ENCODE assay signal across 10 cellular contexts in the genomic region with DNA sequence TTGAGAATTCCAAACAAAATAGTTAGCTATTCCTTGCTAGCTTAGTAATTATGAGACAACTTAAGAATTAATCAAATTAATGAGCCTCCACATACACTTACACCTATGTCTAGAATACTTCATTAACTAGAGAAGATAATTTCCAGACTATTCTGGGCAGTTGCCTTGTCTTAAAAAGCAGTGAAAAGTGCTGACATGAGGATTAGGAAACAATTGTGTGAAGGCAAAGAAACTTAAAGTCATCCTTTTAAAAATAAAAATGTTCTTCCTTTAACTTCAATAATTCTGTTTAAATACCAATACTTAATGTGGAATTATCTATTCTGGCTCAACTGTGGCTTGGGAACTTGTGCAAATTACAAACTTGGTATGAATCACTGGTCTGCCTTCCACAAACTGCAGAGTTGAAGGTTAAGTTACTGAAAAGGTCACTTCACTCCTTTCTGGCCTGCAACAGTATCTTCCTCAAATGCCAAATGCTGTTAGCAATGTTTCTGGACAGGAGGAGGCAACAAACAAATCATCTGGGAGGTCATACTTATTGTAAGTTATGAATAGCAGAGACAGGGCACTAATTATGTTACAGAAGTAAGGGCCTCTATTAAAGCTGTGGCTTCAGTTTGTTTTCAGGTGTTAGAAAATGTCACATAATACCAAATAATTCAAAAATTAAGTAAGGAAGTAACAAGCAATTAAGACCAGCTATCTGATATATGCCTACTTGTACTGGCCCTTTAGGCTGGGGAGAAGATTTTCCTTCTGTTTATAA. TPM values are rescaled to one million over a fixed set of nuclear protein-coding genes. Genes with fewer than 3 reads are reported as not detected.
A peak's percentile ranks its signal among the peaks of the same experiment; 100 is the strongest.
DNase-seq lines count a peak whose midpoint lies in the region; ATAC-seq and TF ChIP-seq lines count a peak whose summit lies in the region.
"Had no signal": no experiment of that assay in that cellular context is flagged by ENCODE, and none has a peak within 500 bp of the region (broad histone marks: within the 10 kb centered on the region; RNA-seq: fewer than 3 reads in every experiment).

No MANE protein-coding gene starts in this region.

- H3K4me3 ChIP-seq in heart left ventricle, result peak overlapping the region in 1 of 12 donors; percentile 2
- H3K4me3 ChIP-seq in skin epidermis, result no peak overlapping the region

- peak overlapping the region; percentile 18 to 83 (median 70) for H3K27ac ChIP-seq in heart left ventricle
- H3K27ac ChIP-seq in skin epidermis, result peak overlapping the region in 15 of 21 experiments; percentile 4 to 83 (median 50)

- POLR2A ChIA-PET in activated B cell treated with CpG ODN at 0.5 μM for 24 hours (lab: Charles Lee), result interaction anchor here (0.6 to 4.1 kb wide), 22 partner anchors 8 to 1936 kb away, joined by 3 to 50 read pairs (median 5); a partner anchor contains a TSS

- CTCF ChIA-PET in activated B cell treated with CpG ODN at 0.5 μM for 24 hours (lab: Charles Lee), result interaction anchor here (0.9 to 3.9 kb wide), 7 partner anchors 10 to 114 kb away, joined by 3 to 15 read pairs (median 4); a partner anchor contains a TSS

- H3K36me3 Mint-ChIP-seq in HFFc6 (ENCODE audit: low read depth), result no peaks in the 10 kb centered on the region; the same call in 1 of the 2 replicates
- H3K36me3 Mint-ChIP-seq in activated B cell treated with CpG ODN at 0.5 μM for 24 hours (ENCODE audit: low read depth), result peaks cover 6% of the 10 kb centered on the region

- H3K27me3 Mint-ChIP-seq in HFFc6 (ENCODE audit: insufficient read depth) (no peaks in the 10 kb centered on the region), activated B cell treated with CpG ODN at 0.5 μM for 24 hours (no peaks in the 10 kb centered on the region)

- H3K4me1 Mint-ChIP-seq in HFFc6 (ENCODE audit: low read depth) (peaks cover 47% of the 10 kb centered on the region), activated B cell treated with CpG ODN at 0.5 μM for 24 hours (peaks cover 88% of the 10 kb centered on the region)

- intact Hi-C loops in activated B cell treated with CpG ODN at 0.5 μM for 24 hours (cut with micrococcal nuclease) (loop anchor here (1.0 to 5.0 kb wide), 2 partner anchors 18 to 123 kb away; a partner anchor contains a TSS), heart left ventricle (cut with DNase I) (no loop called here)

- H3K27me3 ChIP-seq in heart left ventricle, result no peaks in the 10 kb centered on the region

- H3K9me3 ChIP-seq in heart left ventricle, result no peaks in the 10 kb centered on the region

- DNase-seq in HFFc6 (peak; percentile 11), activated B cell treated with CpG ODN at 0.5 μM for 24 hours (no peak), heart left ventricle (no peak), NCI-H2081 treated with DMSO at 0.1 percent for 48 hours (lab: John Stamatoyannopoulos, UW) (no peak), H4 (ENCODE audit: low spot score) (no peak), dedifferentiated amniotic fluid mesenchymal stem cell (ENCODE audit: extremely low spot score) (no peak)
- DNase-seq: stimulated activated CD4-positive, alpha-beta T cell treated with anti-CD3 and anti-CD28 coated beads, Interleukin-4, amount 100 ng/mL, for 4 hours; T-helper 9 cell had no signal

- TF ChIP-seq CTCF in HFFc6 (IDR thresholded peaks at IDR 0.05) (no peak), activated B cell treated with CpG ODN at 0.5 μM for 24 hours (IDR thresholded peaks at IDR 0.05) (no peak), heart left ventricle (IDR thresholded peaks at IDR 0.05) (no peak)

- H3K9me3 Mint-ChIP-seq in HFFc6 (no peaks in the 10 kb centered on the region), activated B cell treated with CpG ODN at 0.5 μM for 24 hours (no peaks in the 10 kb centered on the region)

- no peaks in the 10 kb centered on the region for H3K36me3 ChIP-seq in heart left ventricle

- ATAC-seq in activated B cell treated with CpG ODN at 0.5 μM for 24 hours (ENCODE audit: low read depth) (no peak), heart left ventricle (peak in 3 of 4 donors; percentile 31 to 65 (median 62)), HG02981 (IDR thresholded peaks at IDR 0.05; ENCODE audit: unreplicated experiment) (no peak)

- H3K27ac Mint-ChIP-seq in HFFc6, result peak overlapping the region; percentile 20; the same call in 1 of the 2 replicates
- H3K27ac Mint-ChIP-seq in activated B cell treated with CpG ODN at 0.5 μM for 24 hours, result peak overlapping the region; percentile 92

- H3K4me1 ChIP-seq in heart left ventricle, result peaks cover 0 to 71% (median 38%) of the 10 kb centered on the region in 12 donors

- no peak for TF ChIP-seq POLR2A in heart left ventricle (IDR thresholded peaks at IDR 0.05)

- H3K4me3 Mint-ChIP-seq in HFFc6, result 0 out of 2 replicates have a peak overlapping the region, but pooled peaks have one; percentile 15
- H3K4me3 Mint-ChIP-seq in activated B cell treated with CpG ODN at 0.5 μM for 24 hours, result peak overlapping the region; percentile 55

RNA-seq across cellular contexts. Expression of a gene that starts 19.2 kb away (rescaled TPM):
- total RNA-seq in HFFc6 (2021; fragmentation: NEBNext Ultra II Directional; extraction: Animal tissue kit (Norgen Biotek cat#: 25700)), result 10 to 100 TPM in 5 of 6 experiments, 1 to 10 TPM in 1; 8.9 to 13.6 (median 12.0) TPM
- 34.5 and 40.8 TPM in 2 replicates for total RNA-seq in activated B cell treated with CpG ODN at 0.5 μM for 24 hours
- 100 to 1,000 TPM in 1 of 9 donors, 10 to 100 TPM in 8; 47.5 to 113 (median 72.7) TPM for total RNA-seq in heart left ventricle
- polyA plus RNA-seq in heart left ventricle, result 10 to 100 TPM; 26.6 to 53.1 TPM
- total RNA-seq in H4 (2014; rRNA removed; shearing (Covaris generic)), result 3.6 and 3.7 TPM in 2 replicates

RNA-seq across cellular contexts. Expression of a gene that starts 50.0 kb away (rescaled TPM):
- 10 to 100 TPM; 24.2 to 30.3 (median 25.6) TPM for total RNA-seq in HFFc6 (2021; fragmentation: NEBNext Ultra II Directional; extraction: Animal tissue kit (Norgen Biotek cat#: 25700))
- total RNA-seq in activated B cell treated with CpG ODN at 0.5 μM for 24 hours (22.4 and 29.5 TPM in 2 replicates), heart left ventricle (10 to 100 TPM; 17.3 to 27.7 (median 20.2) TPM)
- polyA plus RNA-seq in heart left ventricle, result 10 to 100 TPM; 12.6 to 18.5 TPM
- total RNA-seq in H4 (2014; rRNA removed; shearing (Covaris generic)), result 50.1 and 62.3 TPM in 2 replicates

Comparison
In these comparisons a context has a peak if more than half of its experiments do, and no peak if none do; other contexts are left out.
1. ATAC-seq: peak in heart left ventricle (3 of 4); none in activated B cell treated with CpG ODN at 0.5 μM for 24 hours (single experiment) and HG02981 (single experiment).